Comparison of ENCODE assay signal across 8 cellular contexts in genomic region chr10:511101-511848, GRCh38.
DNase-seq lines count a peak whose midpoint lies in the region; ATAC-seq and TF ChIP-seq lines count a peak whose summit lies in the region.

No MANE protein-coding gene starts in this region.

- H3K9me3 ChIP-seq in A673 (ENCODE audit: low read depth, low read length, poor library complexity, severe bottlenecking) (no peaks in the 10 kb centered on the region), neural cell (ENCODE audit: low read length) (no peaks in the 10 kb centered on the region)

- no peaks in the 10 kb centered on the region for H3F3A ChIP-seq in neural cell (ENCODE audit: insufficient read depth, low read length, poor library complexity, severe bottlenecking)

- BruUV-seq in A673 (replicated peaks; lab: Mats Ljungman, UMichigan) = no TSS peak

- peak; percentile 70 for ATAC-seq in GM18511 (IDR thresholded peaks at IDR 0.05; ENCODE audit: unreplicated experiment)

- no peak overlapping the region for H3K27ac Mint-ChIP-seq in activated T-helper 2 cell treated with anti-CD3 and anti-CD28 coated beads, Interferon-gamma antibody, Interleukin-2, Interleukin-4, amounts not matched to agents 10 μg/mL and 5 μg/mL and 100 μg/mL, durations not matched to agents 14 hours and 24 hours and 36 hours

- peaks cover 5% of the 10 kb centered on the region for H3K4me1 ChIP-seq in A673 (ENCODE audit: insufficient read depth, low read length, poor library complexity, severe bottlenecking)

- H3K27ac ChIP-seq in A673 (ENCODE audit: low read depth, low read length, poor library complexity, severe bottlenecking) = no peak overlapping the region
- peak overlapping the region; percentile 82 for H3K27ac ChIP-seq in neural cell (ENCODE audit: low read length)

- CTCF ChIA-PET in A673 (lab: Charles Lee) = interaction anchor here (0.5 to 1.2 kb wide), 2 partner anchors 274 to 565 kb away, joined by 3 to 14 read pairs; no protein-coding TSS in a partner anchor

- no peaks in the 10 kb centered on the region for H3K9me3 Mint-ChIP-seq in activated T-helper 2 cell treated with anti-CD3 and anti-CD28 coated beads, Interferon-gamma antibody, Interleukin-2, Interleukin-4, amounts not matched to agents 10 μg/mL and 5 μg/mL and 100 μg/mL, durations not matched to agents 14 hours and 24 hours and 36 hours

- H3K36me3 ChIP-seq in A673 (ENCODE audit: insufficient read depth, low read length, poor library complexity, severe bottlenecking) = no peaks in the 10 kb centered on the region
- H3K36me3 ChIP-seq in neural cell (ENCODE audit: insufficient read depth, low read length) = no peaks in the 10 kb centered on the region

- H3K27me3 ChIP-seq in A673 (replicated peaks; ENCODE audit: insufficient read depth, low read depth, low read length, poor library complexity) (no peaks in the 10 kb centered on the region), neural cell (ENCODE audit: insufficient read depth, low read depth, low read length) (no peaks in the 10 kb centered on the region)

- TF ChIP-seq RAD21 in neural cell (conservative IDR thresholded peaks at IDR 0.05) = peak; percentile 89

- H3K79me2 ChIP-seq in neural cell (replicated peaks; ENCODE audit: insufficient read depth, low read length) = peaks cover 58% of the 10 kb centered on the region

- peak; percentile 94 for DNase-seq in A673 (ENCODE audit: low spot score)
- peak; percentile 81 for DNase-seq in KBM-7
- DNase-seq in RPMI8226 = peak; percentile 86
- DNase-seq in activated T-helper 2 cell treated with anti-CD3 and anti-CD28 coated beads, Interferon-gamma antibody, Interleukin-2, Interleukin-4, amounts not matched to agents 10 μg/mL and 5 μg/mL and 100 μg/mL, durations not matched to agents 14 hours and 24 hours and 36 hours (ENCODE audit: low spot score) = peak; percentile 65
- DNase-seq in fibroblast of the conjunctiva (ENCODE audit: low read depth) = peak; percentile 93
- DNase-seq in stimulated activated naive CD4-positive, alpha-beta T cell treated with Interleukin-2 at 50 U/mL for 16 hours (lab: John Stamatoyannopoulos, UW) = peak; percentile 65

- H3K9ac ChIP-seq in neural cell (ENCODE audit: low read length) = peak overlapping the region; percentile 63

- H3K4me2 ChIP-seq in neural cell (ENCODE audit: low read length) = peak overlapping the region; percentile 23

- TF ChIP-seq CTCF in A673 (conservative IDR thresholded peaks at IDR 0.05; ENCODE audit: low read depth, low read length) (peak; percentile 99), neural cell (IDR thresholded peaks at IDR 0.05; ENCODE audit: poor library complexity, severe bottlenecking) (peak; percentile 95)

- H3K27me3 Mint-ChIP-seq in activated T-helper 2 cell treated with anti-CD3 and anti-CD28 coated beads, Interferon-gamma antibody, Interleukin-2, Interleukin-4, amounts not matched to agents 10 μg/mL and 5 μg/mL and 100 μg/mL, durations not matched to agents 14 hours and 24 hours and 36 hours (ENCODE audit: low read depth) = peaks cover 11% of the 10 kb centered on the region

- POLR2A ChIA-PET in A673 (lab: Charles Lee; ENCODE audit: low non-redundant PET) = no interaction called here

- no peak overlapping the region for H2AFZ ChIP-seq in neural cell (ENCODE audit: low read depth, low read length)

- H3K4me1 Mint-ChIP-seq in activated T-helper 2 cell treated with anti-CD3 and anti-CD28 coated beads, Interferon-gamma antibody, Interleukin-2, Interleukin-4, amounts not matched to agents 10 μg/mL and 5 μg/mL and 100 μg/mL, durations not matched to agents 14 hours and 24 hours and 36 hours (ENCODE audit: low read depth) = peaks cover 8% of the 10 kb centered on the region

- no peak overlapping the region for H3K4me3 ChIP-seq in A673 (ENCODE audit: low read depth, low read length, poor library complexity, severe bottlenecking)
- peak overlapping the region; percentile 43 for H3K4me3 ChIP-seq in neural cell (ENCODE audit: low read length)

- no peak for TF ChIP-seq EP300 in neural cell (conservative IDR thresholded peaks at IDR 0.05; ENCODE audit: poor library complexity, severe bottlenecking)

- in situ Hi-C loops in KBM-7 (cut with MboI; ENCODE audit: low pct_unique_long_range_greater_than_20kb, low sequenced_read_pairs) = no loop called here

- no peak overlapping the region for H3K4me3 Mint-ChIP-seq in activated T-helper 2 cell treated with anti-CD3 and anti-CD28 coated beads, Interferon-gamma antibody, Interleukin-2, Interleukin-4, amounts not matched to agents 10 μg/mL and 5 μg/mL and 100 μg/mL, durations not matched to agents 14 hours and 24 hours and 36 hours (ENCODE audit: low read depth)

- no peaks in the 10 kb centered on the region for H3K36me3 Mint-ChIP-seq in activated T-helper 2 cell treated with anti-CD3 and anti-CD28 coated beads, Interferon-gamma antibody, Interleukin-2, Interleukin-4, amounts not matched to agents 10 μg/mL and 5 μg/mL and 100 μg/mL, durations not matched to agents 14 hours and 24 hours and 36 hours (ENCODE audit: low read depth)

- H4K20me1 ChIP-seq in neural cell (ENCODE audit: insufficient read depth) = peaks cover 4% of the 10 kb centered on the region

- intact Hi-C loops in A673 (cut with micrococcal nuclease; ENCODE audit: unreplicated experiment) = loop anchor here (5.0 to 10.0 kb wide), 3 partner anchors 174 to 304 kb away; partner anchors contain the start of gene DIP2C
- intact Hi-C loops in activated T-helper 2 cell treated with anti-CD3 and anti-CD28 coated beads, Interferon-gamma antibody, Interleukin-2, Interleukin-4, amounts not matched to agents 10 μg/mL and 5 μg/mL and 100 μg/mL, durations not matched to agents 14 hours and 24 hours and 36 hours (cut with micrococcal nuclease) = loop anchor here (10.0 kb wide), 1 partner anchor 274 kb away; no protein-coding TSS in a partner anchor

- no peaks in the 10 kb centered on the region for H3K9me2 ChIP-seq in neural cell (ENCODE audit: insufficient read depth, low read length)

TF ChIP-seq in neural cell, 6 proteins besides CTCF, POLR2A, EP300 and RAD21:
- TF ChIP-seq MXI1 (conservative IDR thresholded peaks at IDR 0.05; ENCODE audit: poor library complexity, severe bottlenecking) (peak; percentile 67), SMC3 (conservative IDR thresholded peaks at IDR 0.05; ENCODE audit: poor library complexity) (peak; percentile 91), POLR2AphosphoS5 (IDR thresholded peaks at IDR 0.05) (no peak), EZH2 (IDR thresholded peaks at IDR 0.05; ENCODE audit: borderline replicate concordance, insufficient read depth, low read length, poor library complexity, severe bottlenecking) (no peak)
TF ChIP-seq in neural cell: peak in this region for 2.
